ENCODE assay signal across 24 cellular contexts in genomic region chr20:62658593-62659159, GRCh38. TPM values are rescaled to one million over a fixed set of nuclear protein-coding genes. Genes with fewer than 3 reads are reported as not detected.
"Had no signal": no experiment of that assay in that cellular context is flagged by ENCODE, and none has a peak within 500 bp of the region (broad histone marks: within the 10 kb centered on the region; RNA-seq: fewer than 3 reads in every experiment).

No MANE protein-coding gene starts in this region.

- H3K36me3 Mint-ChIP-seq: mesothelial cell of epicardium, neural progenitor cell had no signal

- ATAC-seq: activated T-cell treated with anti-CD3 and anti-CD28 coated beads, Interleukin-2, amount 50 U/mL, for 4 hours; foreskin keratinocyte; naive thymus-derived CD8-positive, alpha-beta T cell; stimulated activated naive CD8-positive, alpha-beta T cell treated with anti-CD3 and anti-CD28 coated beads, Interleukin-15, Interleukin-2, amounts not matched to agents 100 U/mL and 50 U/mL, for 24 hours; upper lobe of right lung had no signal

- H3K27me3 Mint-ChIP-seq: naive thymus-derived CD8-positive, alpha-beta T cell had no signal

- DNase-seq: activated CD4-positive, alpha-beta T cell treated with anti-CD3 and anti-CD28 coated beads for 48 hours; activated CD4-positive, CD25-positive, alpha-beta regulatory T cell; activated CD8-positive, alpha-beta memory T cell treated with anti-CD3 and anti-CD28 coated beads, Interleukin-2, amount 50 U/mL, for 48 hours; activated naive CD4-positive, alpha-beta T cell treated with Interleukin-2 at 50 U/mL for 16 hours; activated T-cell treated with anti-CD3 and anti-CD28 coated beads, Interleukin-2, amount 50 U/mL, for 4 hours; brain microvascular endothelial cell; caudate nucleus; dermis blood vessel endothelial cell; effector CD8-positive, alpha-beta T cell; erythroblast; foreskin keratinocyte; kidney glomerular epithelial cell; left ventricle myocardium inferior; naive thymus-derived CD8-positive, alpha-beta T cell; stimulated activated CD4-positive, alpha-beta T cell treated with anti-CD3 and anti-CD28 coated beads, Interleukin-4, amount 100 ng/mL, for 4 hours; stimulated activated naive CD8-positive, alpha-beta T cell treated with anti-CD3 and anti-CD28 coated beads, Interleukin-15, Interleukin-2, amounts not matched to agents 100 U/mL and 50 U/mL, for 24 hours; T1000; upper lobe of right lung had no signal

- H3K27ac Mint-ChIP-seq: activated T-helper 2 cell treated with anti-CD3 and anti-CD28 coated beads, Interferon-gamma antibody, Interleukin-2, Interleukin-4, amounts not matched to agents 10 μg/mL and 5 μg/mL and 100 μg/mL, durations not matched to agents 14 hours and 24 hours and 36 hours; mesothelial cell of epicardium; neural progenitor cell; T-helper 1 cell treated with Interleukin-12 subunit alpha and Interleukin-12 subunit beta and Interleukin-4 antibody, amounts not matched to agents 30 μg/mL and 1 μg/mL, for 36 hours had no signal

- H3K4me3 Mint-ChIP-seq: activated T-cell treated with anti-CD3 and anti-CD28 coated beads, Interleukin-2, amount 50 U/mL, for 4 hours; mesothelial cell of epicardium; naive thymus-derived CD8-positive, alpha-beta T cell; neural progenitor cell; T-helper 1 cell treated with Interleukin-12 subunit alpha and Interleukin-12 subunit beta and Interleukin-4 antibody, amounts not matched to agents 30 μg/mL and 1 μg/mL, for 36 hours had no signal

- H3K9me3 Mint-ChIP-seq: activated T-cell treated with anti-CD3 and anti-CD28 coated beads, Interleukin-2, amount 50 U/mL, for 4 hours; activated T-helper 2 cell treated with anti-CD3 and anti-CD28 coated beads, Interferon-gamma antibody, Interleukin-2, Interleukin-4, amounts not matched to agents 10 μg/mL and 5 μg/mL and 100 μg/mL, durations not matched to agents 14 hours and 24 hours and 36 hours; mesothelial cell of epicardium; naive thymus-derived CD8-positive, alpha-beta T cell; neural progenitor cell; T-helper 1 cell treated with Interleukin-12 subunit alpha and Interleukin-12 subunit beta and Interleukin-4 antibody, amounts not matched to agents 30 μg/mL and 1 μg/mL, for 36 hours had no signal

RNA-seq across cellular contexts. Expression of gene NTSR1, which starts 50.0 kb away (rescaled TPM):
- polyA plus RNA-seq: aorta; hepatocyte; naive thymus-derived CD8-positive, alpha-beta T cell had no signal
